ENCODE assay signal across 8 cellular contexts in the genomic region with DNA sequence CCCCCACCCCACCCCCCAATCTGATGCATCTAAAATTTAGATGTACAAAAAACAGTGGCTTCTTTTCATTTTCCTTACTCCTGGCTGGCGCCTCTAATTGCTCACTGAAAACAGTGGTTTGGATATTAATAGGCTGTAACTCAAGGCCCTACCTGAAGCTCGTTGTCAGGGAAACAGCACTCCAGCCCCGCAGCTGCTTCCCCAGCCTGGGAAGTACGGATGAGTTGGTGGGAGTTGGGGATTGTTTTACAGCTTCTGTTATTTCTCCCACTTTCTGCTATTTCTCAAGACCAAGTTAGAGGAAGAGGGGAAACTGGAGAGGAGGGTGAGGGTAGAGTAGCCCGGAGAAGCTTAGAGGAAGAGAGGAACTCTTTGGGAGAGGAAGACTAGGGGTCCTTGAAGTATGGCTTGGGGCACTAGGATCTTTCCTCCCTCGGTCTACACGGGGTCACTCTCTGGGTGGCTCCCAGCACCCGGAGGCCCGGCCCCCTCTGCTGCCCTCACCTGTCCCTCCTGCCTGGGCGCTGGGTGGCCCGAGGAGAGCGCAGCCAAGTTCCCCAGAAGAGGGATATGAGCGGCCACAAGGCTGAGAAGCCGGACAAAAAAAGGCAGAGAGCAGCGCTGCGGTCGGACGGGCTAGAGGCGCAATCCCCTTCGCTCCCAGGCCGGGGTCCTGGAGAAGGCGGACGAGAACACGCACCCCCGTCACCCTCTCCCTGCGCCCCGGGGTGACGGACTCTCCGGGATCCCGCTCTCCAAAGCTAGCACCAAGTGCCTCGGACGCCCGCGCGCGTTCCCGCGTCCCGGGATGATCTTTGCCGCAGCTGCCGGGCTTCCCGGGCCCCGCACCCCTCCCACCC. TPM values are rescaled to one million over a fixed set of nuclear protein-coding genes. Genes with fewer than 3 reads are reported as not detected.
DNase-seq lines count a peak whose midpoint lies in the region; ATAC-seq and TF ChIP-seq lines count a peak whose summit lies in the region.

No MANE protein-coding gene starts in this region.

- H3K27me3 Mint-ChIP-seq in nephron progenitor cell (ENCODE audit: low read depth, poor library complexity) = peaks cover 93% of the 10 kb centered on the region

- no peak for TF ChIP-seq CTCF in dorsolateral prefrontal cortex (IDR thresholded peaks at IDR 0.05 in 54 of 56, conservative IDR thresholded peaks at IDR 0.05 in 2 of 56; ENCODE audit: low read depth in 1 of 56, partially characterized antibody in 56 of 56)
- TF ChIP-seq CTCF in nephron progenitor cell (IDR thresholded peaks at IDR 0.05) = no peak

- no peak overlapping the region for H3K27ac Mint-ChIP-seq in nephron progenitor cell

- H3K27me3 ChIP-seq in dorsolateral prefrontal cortex = peaks cover 0 to 12% (median 0%) of the 10 kb centered on the region in 45 donors

- H3K4me3 ChIP-seq in dorsolateral prefrontal cortex = peak overlapping the region; percentile 49 to 85 (median 69)

- H3K4me3 Mint-ChIP-seq in nephron progenitor cell = peak overlapping the region; percentile 83

- H3K4me1 Mint-ChIP-seq in nephron progenitor cell = peaks cover 20% of the 10 kb centered on the region

- ATAC-seq in GM19023 (IDR thresholded peaks at IDR 0.05; ENCODE audit: unreplicated experiment) = no peak
- ATAC-seq in HG03521 (IDR thresholded peaks at IDR 0.05; ENCODE audit: unreplicated experiment) = no peak

- H3K9me3 Mint-ChIP-seq in nephron progenitor cell = peaks cover 6% of the 10 kb centered on the region

- H3K36me3 Mint-ChIP-seq in nephron progenitor cell (ENCODE audit: low read depth) = no peaks in the 10 kb centered on the region

- intact Hi-C loops in dorsolateral prefrontal cortex (cut with DNase I) = no loop called here

- DNase-seq in NCI-H2081 (lab: John Stamatoyannopoulos, UW) (peak; percentile 29 to 55), NCI-H2081 treated with DMSO at 0.1 percent for 48 hours (lab: John Stamatoyannopoulos, UW) (no peak), NCI-H2227 treated with DMSO at 0.1 percent for 48 hours (lab: John Stamatoyannopoulos, UW) (peak; percentile 15), dorsolateral prefrontal cortex (peak in 4 of 10 donors; percentile 20 to 47 (median 46)), nephron progenitor cell (peak; percentile 44), NOMO-1 treated with dmso at 0.1 percent for 144 hours (lab: John Stamatoyannopoulos, UW; ENCODE audit: unreplicated experiment) (no peak)

- peak overlapping the region in 38 of 59 donors; percentile 8 to 90 (median 62) for H3K27ac ChIP-seq in dorsolateral prefrontal cortex

RNA-seq across cellular contexts. Expression of a gene that starts 0.7 kb away (rescaled TPM):
- total RNA-seq in dorsolateral prefrontal cortex = 10 to 100 TPM in 119 of 120 experiments, 1 to 10 TPM in 1; 6.7 to 55.4 (median 33.1) TPM

RNA-seq across cellular contexts. Expression of a gene that starts 35.2 kb away (rescaled TPM):
- total RNA-seq in dorsolateral prefrontal cortex = 10 to 100 TPM; 39.7 to 80.2 (median 55.2) TPM

Comparison
In these comparisons a context has a peak if more than half of its experiments do, and no peak if none do; other contexts are left out.
1. DNase-seq: peak in NCI-H2081 (2 of 2), NCI-H2227 treated with DMSO at 0.1 percent for 48 hours (single experiment) and nephron progenitor cell (single experiment); none in NCI-H2081 treated with DMSO at 0.1 percent for 48 hours (single experiment) and NOMO-1 treated with dmso at 0.1 percent for 144 hours (single experiment).